ENCODE assay signal across 8 cellular contexts in genomic region chr1:36306210-36306901, GRCh38. TPM values are rescaled to one million over a fixed set of nuclear protein-coding genes. Genes with fewer than 3 reads are reported as not detected.
DNase-seq lines count a peak whose midpoint lies in the region; ATAC-seq and TF ChIP-seq lines count a peak whose summit lies in the region.

SH3D21 (plus strand) TSS chr1:36306368; CDS start chr1:36306421, 53 bp downstream.

- peaks cover 10% of the 10 kb centered on the region for H3K4me1 Mint-ChIP-seq in central memory CD8-positive, alpha-beta T cell

- TF ChIP-seq POLR2A in right lobe of liver (IDR thresholded peaks at IDR 0.05) = no peak

- intact Hi-C loops in right lobe of liver (cut with DNase I) = no loop called here

- WGBS in right lobe of liver (ENCODE audit: insufficient coverage, low coverage, low lambda C conversion rate, missing lambda C conversion rate) = 3% methylated on average over 10 of the region's 65 CpGs

- no peaks in the 10 kb centered on the region for H3K9me3 Mint-ChIP-seq in central memory CD8-positive, alpha-beta T cell

- H3K36me3 Mint-ChIP-seq in central memory CD8-positive, alpha-beta T cell (ENCODE audit: insufficient read depth) = peaks cover 32% of the 10 kb centered on the region

- peak within 1 kb of the TSS; percentile 91 for H3K4me3 Mint-ChIP-seq in central memory CD8-positive, alpha-beta T cell

- H3K27ac Mint-ChIP-seq in central memory CD8-positive, alpha-beta T cell (ENCODE audit: low read depth) = peak within 1 kb of the TSS; percentile 87

- no peaks in the 10 kb centered on the region for H3K27me3 Mint-ChIP-seq in central memory CD8-positive, alpha-beta T cell

- peaks cover 3 to 34% (median 10%) of the 10 kb centered on the region in 4 donors for H3K36me3 ChIP-seq in right lobe of liver
- H3K36me3 ChIP-seq in subcutaneous abdominal adipose tissue (ENCODE audit: control insufficient read depth in 5 of 5, insufficient read depth in 5 of 5, low read length in 5 of 5) = peaks cover 4 to 35% (median 30%) of the 10 kb centered on the region in 5 donors

- H3K9ac ChIP-seq in subcutaneous abdominal adipose tissue (ENCODE audit: low read length in 5 of 5) = peak within 1 kb of the TSS in 4 of 5 donors; percentile 54 to 73 (median 56)

- ATAC-seq in GM21390 (IDR thresholded peaks at IDR 0.05; ENCODE audit: unreplicated experiment) (peak; percentile 35), right lobe of liver (peak; percentile 63 to 74 (median 74))
- ATAC-seq in central memory CD8-positive, alpha-beta T cell (replicated peaks; ENCODE audit: extremely low read depth, poor library complexity, severe bottlenecking) = peak; percentile 42

- TF ChIP-seq CTCF in right lobe of liver (IDR thresholded peaks at IDR 0.05) = peak in 2 of 4 donors; percentile 1 to 29

- DNase-seq in DMS79 treated with DMSO at 0.1 percent for 48 hours (lab: John Stamatoyannopoulos, UW) (peak; percentile 68), HPDE6-E6E7 (ENCODE audit: extremely low spot score) (peak; percentile 71), T follicular helper cell (ENCODE audit: low read depth) (peak; percentile 25), right lobe of liver (peak; percentile 71 to 79 (median 79)), T1000 (lab: John Stamatoyannopoulos, UW) (no peak)
- no peak for DNase-seq in central memory CD8-positive, alpha-beta T cell (ENCODE audit: low spot score in 2 of 2)

- H3K4me3 ChIP-seq in right lobe of liver = peak within 1 kb of the TSS; percentile 68 to 78 (median 68)
- peak within 1 kb of the TSS; percentile 68 to 75 (median 73) for H3K4me3 ChIP-seq in subcutaneous abdominal adipose tissue (ENCODE audit: low read depth in 1 of 5, low read length in 5 of 5)

- peaks cover 0 to 4% (median 0%) of the 10 kb centered on the region in 4 donors for H3K4me1 ChIP-seq in right lobe of liver
- H3K4me1 ChIP-seq in subcutaneous abdominal adipose tissue (ENCODE audit: control insufficient read depth in 5 of 5, insufficient read depth in 5 of 5, low read length in 5 of 5) = peaks cover 2 to 27% (median 16%) of the 10 kb centered on the region in 5 donors

- H3K27me3 ChIP-seq in right lobe of liver = no peaks in the 10 kb centered on the region
- no peaks in the 10 kb centered on the region for H3K27me3 ChIP-seq in subcutaneous abdominal adipose tissue (ENCODE audit: control insufficient read depth in 5 of 5, insufficient read depth in 4 of 5, low read length in 5 of 5)

- H3K9me3 ChIP-seq in right lobe of liver (no peaks in the 10 kb centered on the region), subcutaneous abdominal adipose tissue (ENCODE audit: control insufficient read depth in 5 of 5, low read length in 5 of 5) (no peaks in the 10 kb centered on the region)

- peak within 1 kb of the TSS; percentile 26 to 69 (median 46) for H3K27ac ChIP-seq in right lobe of liver
- H3K27ac ChIP-seq in subcutaneous abdominal adipose tissue (ENCODE audit: low read depth, low read length) = peak within 1 kb of the TSS; percentile 40

RNA-seq across cellular contexts. Expression of gene SH3D21, which starts in this region (rescaled TPM):
- total RNA-seq in right lobe of liver = 1 to 10 TPM in 4 of 6 experiments, under 1 TPM in 2; 0.50 to 5.1 (median 1.2) TPM

Comparison
In these comparisons a context has a peak if more than half of its experiments do, and no peak if none do; other contexts are left out.
1. DNase-seq: peak in DMS79 treated with DMSO at 0.1 percent for 48 hours (single experiment), HPDE6-E6E7 (single experiment), T follicular helper cell (single experiment) and right lobe of liver (3 of 3); none in central memory CD8-positive, alpha-beta T cell (0 of 2) and T1000 (single experiment).
2. Peak in every context shown above with its lines, with median percentiles within 50 percentile points of each other: ATAC-seq.